10 cellular contexts compared by ENCODE assay signal in genomic region chr6:144362042-144363018, GRCh38.
DNase-seq lines count a peak whose midpoint lies in the region; ATAC-seq and TF ChIP-seq lines count a peak whose summit lies in the region.
"Had no signal": no experiment of that assay in that cellular context is flagged by ENCODE, and none has a peak within 500 bp of the region (broad histone marks: within the 10 kb centered on the region; RNA-seq: fewer than 3 reads in every experiment).

No MANE protein-coding gene starts in this region.

- DNase-seq in Caki2 (ENCODE audit: low read depth) = peak; percentile 65
- peak; percentile 40 for DNase-seq in fibroblast of peridontal ligament (ENCODE audit: extremely low read depth)
- peak; percentile 75 for DNase-seq in pulmonary artery endothelial cell (ENCODE audit: low read depth, low spot score)
- DNase-seq in DMS153 treated with DMSO at 0.1 percent for 48 hours (lab: John Stamatoyannopoulos, UW; ENCODE audit: unreplicated experiment) = no peak
- DNase-seq in hepatic stellate cell (ENCODE audit: low spot score) = no peak
- DNase-seq in effector CD8-positive, alpha-beta T cell (lab: John Stamatoyannopoulos, UW) = no peak
- DNase-seq: head of caudate nucleus; stimulated activated CD4-positive, alpha-beta T cell treated with anti-CD3 and anti-CD28 coated beads, Interleukin-4, amount 100 ng/mL, for 24 hours had no signal

- ATAC-seq in SK-N-SH treated with all-trans-retinoic acid at 6 μM for 48 hours = 0 out of 3 replicates have a peak, but pooled peaks have one; percentile 19
- no peak for ATAC-seq in GM19035 (IDR thresholded peaks at IDR 0.05; ENCODE audit: unreplicated experiment)

- in situ Hi-C loops in Caki2 (cut with HindIII; ENCODE audit: low pct_unique_long_range_greater_than_20kb, low sequenced_read_pairs) = no loop called here

TF ChIP-seq in SK-N-SH treated with all-trans-retinoic acid at 6 μM for 48 hours, 23 proteins besides CTCF, POLR2A, EP300 and RAD21:
- TF ChIP-seq CSRNP3 (CRISPR knock-in tag; IDR thresholded peaks at IDR 0.05) = no peak
- TF ChIP-seq CSDC2 (CRISPR knock-in tag; IDR thresholded peaks at IDR 0.05) = no peak
- no peak for TF ChIP-seq RARB (CRISPR knock-in tag; IDR thresholded peaks at IDR 0.05)
- TF ChIP-seq, protein P1, sequence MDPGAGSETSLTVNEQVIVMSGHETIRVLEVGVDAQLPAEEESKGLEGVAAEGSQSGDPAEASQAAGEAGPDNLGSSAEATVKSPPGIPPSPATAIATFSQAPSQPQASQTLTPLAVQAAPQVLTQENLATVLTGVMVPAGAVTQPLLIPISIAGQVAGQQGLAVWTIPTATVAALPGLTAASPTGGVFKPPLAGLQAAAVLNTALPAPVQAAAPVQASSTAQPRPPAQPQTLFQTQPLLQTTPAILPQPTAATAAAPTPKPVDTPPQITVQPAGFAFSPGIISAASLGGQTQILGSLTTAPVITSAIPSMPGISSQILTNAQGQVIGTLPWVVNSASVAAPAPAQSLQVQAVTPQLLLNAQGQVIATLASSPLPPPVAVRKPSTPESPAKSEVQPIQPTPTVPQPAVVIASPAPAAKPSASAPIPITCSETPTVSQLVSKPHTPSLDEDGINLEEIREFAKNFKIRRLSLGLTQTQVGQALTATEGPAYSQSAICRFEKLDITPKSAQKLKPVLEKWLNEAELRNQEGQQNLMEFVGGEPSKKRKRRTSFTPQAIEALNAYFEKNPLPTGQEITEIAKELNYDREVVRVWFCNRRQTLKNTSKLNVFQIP (CRISPR knock-in tag; IDR thresholded peaks at IDR 0.05; ENCODE audit: borderline replicate concordance, low read depth) = no peak
- no peak for TF ChIP-seq ARNTL (CRISPR knock-in tag; IDR thresholded peaks at IDR 0.05; ENCODE audit: borderline replicate concordance, low read depth)
- TF ChIP-seq PPARA (CRISPR knock-in tag; IDR thresholded peaks at IDR 0.05; ENCODE audit: borderline replicate concordance) = no peak
- TF ChIP-seq SNAI2 (CRISPR knock-in tag; IDR thresholded peaks at IDR 0.05) = no peak
- TF ChIP-seq TSHZ2 (CRISPR knock-in tag; IDR thresholded peaks at IDR 0.05) = no peak
- no peak for TF ChIP-seq ZNF70 (CRISPR knock-in tag; IDR thresholded peaks at IDR 0.05)
- no peak for TF ChIP-seq ZFP30 (CRISPR knock-in tag; IDR thresholded peaks at IDR 0.05)
- no peak for TF ChIP-seq GLIS3 (CRISPR knock-in tag; IDR thresholded peaks at IDR 0.05)
- no peak for TF ChIP-seq BACH2 (CRISPR knock-in tag; IDR thresholded peaks at IDR 0.05; ENCODE audit: borderline replicate concordance)
- no peak for TF ChIP-seq ZC3H10 (CRISPR knock-in tag; IDR thresholded peaks at IDR 0.05)
- TF ChIP-seq TCF4 (CRISPR knock-in tag; IDR thresholded peaks at IDR 0.05; ENCODE audit: borderline replicate concordance) = no peak
- TF ChIP-seq ZNF565 (CRISPR knock-in tag; conservative IDR thresholded peaks at IDR 0.05; ENCODE audit: low read depth) = no peak

Comparison
In these comparisons a context has a peak if more than half of its experiments do, and no peak if none do; other contexts are left out.
1. DNase-seq: peak in Caki2 (single experiment), fibroblast of peridontal ligament (single experiment) and pulmonary artery endothelial cell (single experiment); none in DMS153 treated with DMSO at 0.1 percent for 48 hours (single experiment), hepatic stellate cell (single experiment) and effector CD8-positive, alpha-beta T cell (single experiment).